8 cellular contexts compared by ENCODE assay signal in the genomic region with DNA sequence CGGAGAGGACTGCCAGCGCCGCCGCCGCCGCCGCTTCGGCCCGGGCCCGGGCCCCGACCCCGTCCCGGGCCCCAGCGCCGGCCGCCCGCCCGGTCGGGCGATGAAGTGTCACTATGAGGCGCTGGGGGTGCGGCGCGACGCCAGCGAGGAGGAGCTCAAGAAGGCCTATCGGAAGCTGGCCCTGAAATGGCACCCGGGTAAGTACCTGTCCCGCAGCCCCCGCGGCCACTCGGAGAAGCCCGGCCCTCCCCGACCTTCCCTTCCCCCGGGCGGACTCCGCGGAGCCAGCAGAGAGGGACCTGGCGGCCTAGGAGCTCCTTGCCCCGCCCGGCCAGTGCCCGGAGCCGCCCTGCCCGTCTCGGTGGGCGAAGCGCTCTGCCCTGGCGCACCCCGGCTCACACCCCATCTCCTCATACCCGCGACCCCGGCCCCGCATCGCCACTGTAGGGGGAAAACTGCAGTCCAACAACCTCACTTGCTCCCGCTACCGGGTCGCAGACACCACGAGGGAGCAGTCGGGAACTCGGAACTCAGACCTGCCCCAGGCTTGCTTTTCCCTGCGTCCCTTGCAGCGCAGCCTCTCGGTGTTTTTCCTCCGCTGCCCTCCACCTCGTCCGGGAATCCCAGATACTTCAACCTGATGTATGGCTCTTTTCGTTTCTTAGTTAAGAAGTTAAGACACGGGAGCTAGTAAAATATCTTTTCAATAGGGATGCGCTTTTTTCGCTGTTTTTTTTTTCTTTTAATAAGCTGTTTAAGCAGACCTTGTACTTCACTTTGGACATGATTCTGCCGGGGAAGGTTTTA. TPM values are rescaled to one million over a fixed set of nuclear protein-coding genes. Genes with fewer than 3 reads are reported as not detected.
DNase-seq lines count a peak whose midpoint lies in the region; ATAC-seq, FAIRE-seq and TF ChIP-seq lines count a peak whose summit lies in the region.

No MANE protein-coding gene starts in this region.

- peak overlapping the region; percentile 76 to 97 (median 94) for H3K27ac ChIP-seq in heart right ventricle
- H3K27ac ChIP-seq in upper lobe of left lung: peak overlapping the region; percentile 89 to 98 (median 94)

- TF ChIP-seq CTCF in heart right ventricle (IDR thresholded peaks at IDR 0.05): no peak
- TF ChIP-seq CTCF in upper lobe of left lung (IDR thresholded peaks at IDR 0.05): peak in 3 of 6 experiments; percentile 5 to 17 (median 15)

- intact Hi-C loops in heart right ventricle (cut with DNase I) (loop anchor here in 2 of 10 donors (1.0 to 10.0 kb wide), 3 partner anchors 15 to 1488 kb away; partner anchors contain the start of genes TARS1 (in 2 of the 2), BRIX1 (in 1 of the 2) and RAD1 (in 1 of the 2)), posterior cingulate gyrus (cut with DNase I) (loop anchor here (1.0 kb wide), 1 partner anchor 15 kb away; the partner anchor contains the start of genes BRIX1 and RAD1)

- H3K9ac ChIP-seq in adipocyte (ENCODE audit: low read length): peak overlapping the region; percentile 94

- peak in 1 of 4 donors; percentile 19 for TF ChIP-seq EP300 in upper lobe of left lung (IDR thresholded peaks at IDR 0.05)

- no peaks in the 10 kb centered on the region for H3K27me3 ChIP-seq in adipocyte (replicated peaks; ENCODE audit: control insufficient read depth, insufficient read depth, low read length)
- H3K27me3 ChIP-seq in heart right ventricle: no peaks in the 10 kb centered on the region
- no peaks in the 10 kb centered on the region for H3K27me3 ChIP-seq in upper lobe of left lung

- WGBS in heart right ventricle, 2 donors: 0 to 1% methylated on average over 51 to 71 of the region's 71 CpGs
- 0 to 1% methylated on average over 18 to 44 of the region's 71 CpGs for WGBS in upper lobe of left lung, 2 donors

- H3K4me3 ChIP-seq in adipocyte (ENCODE audit: low read length) (peak overlapping the region; percentile 95), heart right ventricle (peak overlapping the region; percentile 74 to 97 (median 88)), upper lobe of left lung (peak overlapping the region; percentile 66 to 93 (median 79))

- H3K4me1 ChIP-seq in adipocyte (ENCODE audit: control insufficient read depth, insufficient read depth, low read length) (peaks cover 19% of the 10 kb centered on the region), heart right ventricle (peaks cover 4 to 32% (median 20%) of the 10 kb centered on the region in 9 donors), upper lobe of left lung (peaks cover 20 to 30% (median 24%) of the 10 kb centered on the region in 4 donors)

- ATAC-seq in HG02623 (IDR thresholded peaks at IDR 0.05; ENCODE audit: unreplicated experiment): peak; percentile 69
- ATAC-seq in heart right ventricle: peak; percentile 49 to 88 (median 72)
- ATAC-seq in upper lobe of left lung (ENCODE audit: low FRiP score in 2 of 2): peak; percentile 83 to 91

- TF ChIP-seq POLR2A in GM12891 (IDR thresholded peaks at IDR 0.05; ENCODE audit: low read depth, low read length) (peak; percentile 62), upper lobe of left lung (IDR thresholded peaks at IDR 0.05) (peak in 3 of 4 donors; percentile 65 to 86 (median 82))

- DNase-seq in GM12891 (ENCODE audit: insufficient read length, low spot score) (peak; percentile 73), NCI-H1092 (lab: John Stamatoyannopoulos, UW) (peak; percentile 66), SW 1271 (lab: John Stamatoyannopoulos, UW) (peak; percentile 87 to 88), adipocyte (ENCODE audit: low read depth) (peak; percentile 88), heart right ventricle (peak; percentile 88 to 90), posterior cingulate gyrus (peak; percentile 39 to 95 (median 70)), upper lobe of left lung (peak; percentile 94 to 98)

- FAIRE-seq in GM12891 (lab: Jason Lieb, UNC): peak; percentile 81

- H3K36me3 ChIP-seq in adipocyte (ENCODE audit: control insufficient read depth, insufficient read depth, low read length, severe bottlenecking) (peaks cover 21% of the 10 kb centered on the region), heart right ventricle (peaks cover 0 to 42% (median 11%) of the 10 kb centered on the region in 9 donors), upper lobe of left lung (peaks cover 5 to 28% (median 10%) of the 10 kb centered on the region in 4 donors)

- no peaks in the 10 kb centered on the region for H3K9me3 ChIP-seq in adipocyte (ENCODE audit: control insufficient read depth, low read length)
- no peaks in the 10 kb centered on the region for H3K9me3 ChIP-seq in heart right ventricle
- no peaks in the 10 kb centered on the region for H3K9me3 ChIP-seq in upper lobe of left lung

TF ChIP-seq in GM12891, 5 proteins besides CTCF, POLR2A, EP300 and RAD21:
- no peak for TF ChIP-seq SPI1 (IDR thresholded peaks at IDR 0.05; ENCODE audit: low read depth, low read length)
- TF ChIP-seq POU2F2 (IDR thresholded peaks at IDR 0.05; ENCODE audit: low read depth, low read length): no peak
- TF ChIP-seq POLR2AphosphoS5 (IDR thresholded peaks at IDR 0.05; ENCODE audit: low read depth, low read length): 0 out of 2 replicates have a peak, but pooled peaks have one; percentile 32
- peak; percentile 76 for TF ChIP-seq TAF1 (IDR thresholded peaks at IDR 0.05; ENCODE audit: low read depth, low read length)
- no peak for TF ChIP-seq PAX5 (IDR thresholded peaks at IDR 0.05; ENCODE audit: insufficient read depth, low read length, severe bottlenecking)

RNA-seq across cellular contexts. Expression of gene DNAJC21, which starts 0.6 kb away (rescaled TPM):
- 28.5 TPM for polyA plus RNA-seq in GM12891 (2012; ENCODE audit: low read depth, missing spikeins)
- total RNA-seq in heart right ventricle (10 to 100 TPM; 38.4 to 58.9 (median 50.3) TPM), upper lobe of left lung (10 to 100 TPM; 41.2 to 93.2 (median 46.3) TPM)
- polyA plus RNA-seq in heart right ventricle: 10 to 100 TPM; 30.4 to 30.5 TPM

RNA-seq across cellular contexts. Expression of gene BRIX1, which starts 14.4 kb away (rescaled TPM):
- 32.0 TPM for polyA plus RNA-seq in GM12891 (2012; ENCODE audit: low read depth, missing spikeins)
- total RNA-seq in heart right ventricle (10 to 100 TPM in 9 of 10 donors, 1 to 10 TPM in 1; 9.5 to 17.2 (median 14.9) TPM), upper lobe of left lung (10 to 100 TPM in 5 of 6 donors, 1 to 10 TPM in 1; 7.9 to 30.4 (median 19.0) TPM)
- 10 to 100 TPM; 12.0 to 15.3 TPM for polyA plus RNA-seq in heart right ventricle

RNA-seq across cellular contexts. Expression of gene RAD1, which starts 14.6 kb away (rescaled TPM):
- polyA plus RNA-seq in GM12891 (2012; ENCODE audit: low read depth, missing spikeins): 14.2 TPM
- total RNA-seq in heart right ventricle: 10 to 100 TPM; 18.9 to 27.5 (median 23.9) TPM
- 10 to 100 TPM; 13.3 to 13.5 TPM for polyA plus RNA-seq in heart right ventricle
- 10 to 100 TPM; 12.2 to 39.1 (median 28.8) TPM for total RNA-seq in upper lobe of left lung

Comparison
In these comparisons a context has a peak if more than half of its experiments do, and no peak if none do; other contexts are left out.
1. Peak in every context shown above with its lines: DNase-seq, ATAC-seq, H3K4me3 ChIP-seq and H3K27ac ChIP-seq.